Comparison of ENCODE assay signal across 21 cellular contexts in the genomic region with DNA sequence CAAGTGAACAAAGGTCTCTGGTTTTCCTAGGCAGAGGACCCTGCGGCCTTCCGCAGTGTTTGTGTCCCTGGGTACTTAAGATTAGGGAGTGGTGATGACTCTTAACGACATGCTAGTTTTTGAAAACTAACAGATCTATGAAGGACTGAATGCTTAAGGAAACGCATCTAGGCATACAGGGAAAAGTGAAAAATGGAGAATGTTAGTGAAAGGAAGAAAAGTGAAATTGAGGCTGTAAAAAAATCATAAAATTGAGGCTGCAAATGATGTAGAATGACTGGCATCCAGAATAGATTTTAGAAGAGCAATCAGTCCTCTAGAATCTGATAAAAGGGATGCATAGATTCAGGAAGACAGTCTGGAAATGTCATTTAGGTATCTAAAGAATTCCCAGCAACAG.
"Had no signal": no experiment of that assay in that cellular context is flagged by ENCODE, and none has a peak within 500 bp of the region (broad histone marks: within the 10 kb centered on the region; RNA-seq: fewer than 3 reads in every experiment).

No MANE protein-coding gene starts in this region.

- H3K27me3 ChIP-seq: foreskin keratinocyte, heart left ventricle, suprapubic skin, thyroid gland, upper lobe of right lung, vagina had no signal

- H3K4me3 Mint-ChIP-seq: dendritic cell treated with granulocyte-macrophage colony-stimulating factor and Interleukin-4, amounts not matched to agents 40 ng/mL and 50 ng/mL, for 4 days; effector memory CD8-positive, alpha-beta T cell; nephron progenitor cell had no signal

- H3K4me2 ChIP-seq: smooth muscle cell had no signal

- H3K27ac Mint-ChIP-seq: dendritic cell treated with granulocyte-macrophage colony-stimulating factor and Interleukin-4, amounts not matched to agents 40 ng/mL and 50 ng/mL, for 4 days; effector memory CD8-positive, alpha-beta T cell; nephron progenitor cell had no signal

- DNase-seq: effector memory CD8-positive, alpha-beta T cell; erythroblast; foreskin keratinocyte; heart left ventricle; hippocampal formation; left colon; left ventricle myocardium superior; mesenchymal stem cell; midbrain; nephron progenitor cell; posterior cingulate gyrus; right cardiac atrium; stimulated activated CD4-positive, alpha-beta T cell treated with anti-CD3 and anti-CD28 coated beads, Interleukin-2, amount 100 ng/mL, for 48 hours; stimulated activated naive CD8-positive, alpha-beta T cell treated with anti-CD3 and anti-CD28 coated beads, Interleukin-15, Interleukin-2, amounts not matched to agents 100 U/mL and 50 U/mL, for 24 hours; thyroid gland; upper lobe of right lung had no signal

- ATAC-seq: effector memory CD8-positive, alpha-beta T cell; foreskin keratinocyte; heart left ventricle; left colon; left ventricle myocardium superior; right cardiac atrium; stimulated activated naive CD8-positive, alpha-beta T cell treated with anti-CD3 and anti-CD28 coated beads, Interleukin-15, Interleukin-2, amounts not matched to agents 100 U/mL and 50 U/mL, for 24 hours; upper lobe of right lung had no signal

- H3K27ac ChIP-seq: foreskin keratinocyte, heart left ventricle, suprapubic skin, thyroid gland, upper lobe of right lung, vagina had no signal

- H3K9me3 ChIP-seq: thyroid gland had no signal

- H3K4me3 ChIP-seq: heart left ventricle, lung, smooth muscle cell, suprapubic skin, thyroid gland, upper lobe of right lung, vagina had no signal

- H3K27me3 Mint-ChIP-seq: dendritic cell treated with granulocyte-macrophage colony-stimulating factor and Interleukin-4, amounts not matched to agents 40 ng/mL and 50 ng/mL, for 4 days; effector memory CD8-positive, alpha-beta T cell had no signal
